Comparison of ENCODE assay signal across 8 cellular contexts in the genomic region with DNA sequence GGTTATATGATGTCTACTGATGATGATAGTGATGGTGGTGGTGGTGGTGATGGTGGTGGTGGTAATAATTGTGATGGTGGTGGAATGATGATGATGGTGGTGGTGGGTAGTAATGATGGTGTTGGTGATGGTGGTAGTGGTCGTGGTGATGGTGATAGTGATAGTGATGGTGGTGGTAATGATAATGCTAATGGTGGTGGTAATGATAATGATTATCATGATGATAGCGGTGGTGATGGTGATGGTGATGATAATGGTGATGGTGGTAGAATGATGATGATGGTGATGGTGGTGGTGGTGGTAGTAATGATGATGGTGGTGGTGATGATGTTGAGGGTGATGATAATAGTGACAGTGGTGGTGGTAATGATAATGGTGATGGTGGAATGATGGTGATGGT. TPM values are rescaled to one million over a fixed set of nuclear protein-coding genes. Genes with fewer than 3 reads are reported as not detected.
"Had no signal": no experiment of that assay in that cellular context is flagged by ENCODE, and none has a peak within 500 bp of the region (broad histone marks: within the 10 kb centered on the region; RNA-seq: fewer than 3 reads in every experiment).

No MANE protein-coding gene starts in this region.

- H2AFZ ChIP-seq: GM23248 had no signal

- H3K9ac ChIP-seq: GM23248, KMS-11 had no signal

- DNase-seq: GM23248, GOT3 had no signal

- H3K4me1 ChIP-seq: HAP-1 had no signal

- H3K9me3 ChIP-seq: HAP-1 had no signal

- H3K4me3 ChIP-seq: GM23248, HAP-1 had no signal

- H3K36me3 ChIP-seq: HAP-1 had no signal

- H3K4me2 ChIP-seq: KMS-11 had no signal

- H3K27ac ChIP-seq: GM23248, KMS-11 had no signal

RNA-seq across cellular contexts. Expression of a gene that starts 4.5 kb away (rescaled TPM):
- total RNA-seq: GM23248, H4, H7, HT-29 had no signal
- polyA plus RNA-seq: GM23248, IgD-negative memory B cell had no signal

RNA-seq across cellular contexts. Expression of a gene that starts 33.5 kb away (rescaled TPM):
- total RNA-seq: GM23248, H4, H7, HT-29 had no signal
- polyA plus RNA-seq: IgD-negative memory B cell had no signal
